Comparison of ENCODE assay signal across 8 cellular contexts in genomic region chr3:149657458-149657795, GRCh38. TPM values are rescaled to one million over a fixed set of nuclear protein-coding genes. Genes with fewer than 3 reads are reported as not detected.
A peak's percentile ranks its signal among the peaks of the same experiment; 100 is the strongest.
DNase-seq lines count a peak whose midpoint lies in the region; ATAC-seq, FAIRE-seq and TF ChIP-seq lines count a peak whose summit lies in the region.

No MANE protein-coding gene starts in this region.

- TF ChIP-seq CTCF in ascending aorta (IDR thresholded peaks at IDR 0.05) = no peak

- DNase-seq in ELR (ENCODE audit: low read depth) = peak; percentile 66
- peak in 1 of 2 donors; percentile 81 for DNase-seq in ascending aorta (ENCODE audit: low spot score in 2 of 2)
- peak; percentile 29 for DNase-seq in small intestine
- no peak for DNase-seq in NCI-H345 (lab: John Stamatoyannopoulos, UW)

- peaks cover 10 to 24% of the 10 kb centered on the region in 2 donors for H3K4me1 ChIP-seq in ascending aorta
- peaks cover 19% of the 10 kb centered on the region for H3K4me1 ChIP-seq in iPS-15b (ENCODE audit: control insufficient read depth, insufficient read depth, low read length)
- H3K4me1 ChIP-seq in small intestine (ENCODE audit: control insufficient read depth in 2 of 2, insufficient read depth in 1 of 2, low read depth in 1 of 2, low read length in 1 of 2) = peaks cover 0 to 2% of the 10 kb centered on the region in 2 donors

- H3K4me3 ChIP-seq in ascending aorta (peak overlapping the region; percentile 81 to 83), iPS-15b (ENCODE audit: low read depth, low read length) (peak overlapping the region; percentile 94), small intestine (ENCODE audit: low read depth in 1 of 2, low read length in 2 of 2) (peak overlapping the region; percentile 26 to 49)

- H3K27ac ChIP-seq in ascending aorta = peak overlapping the region; percentile 94 to 95
- H3K27ac ChIP-seq in small intestine (ENCODE audit: low read depth in 1 of 2, low read length in 1 of 2) = peak overlapping the region; percentile 1 to 83

- intact Hi-C loops in ascending aorta (cut with DNase I) = loop anchor here (5.0 to 10.0 kb wide), 5 partner anchors 60 to 643 kb away; partner anchors contain the start of gene RNF13

- ATAC-seq in HG03520 (IDR thresholded peaks at IDR 0.05; ENCODE audit: unreplicated experiment) (peak; percentile 15), HG03095 (IDR thresholded peaks at IDR 0.05; ENCODE audit: unreplicated experiment) (no peak), GM19351 (IDR thresholded peaks at IDR 0.05; ENCODE audit: unreplicated experiment) (no peak)

- peak overlapping the region; percentile 70 for H3K9ac ChIP-seq in iPS-15b (ENCODE audit: low read depth, low read length)

- H3K9me3 ChIP-seq in ascending aorta (no peaks in the 10 kb centered on the region), iPS-15b (ENCODE audit: control insufficient read depth, insufficient read depth, low read length) (no peaks in the 10 kb centered on the region), small intestine (ENCODE audit: control insufficient read depth, low read depth) (no peaks in the 10 kb centered on the region)

- H3K36me3 ChIP-seq in ascending aorta = no peaks in the 10 kb centered on the region
- H3K36me3 ChIP-seq in iPS-15b (ENCODE audit: control insufficient read depth, insufficient read depth, low read length) = no peaks in the 10 kb centered on the region
- no peaks in the 10 kb centered on the region for H3K36me3 ChIP-seq in small intestine (ENCODE audit: control insufficient read depth in 2 of 2, insufficient read depth in 2 of 2, low read length in 2 of 2)

- H3K27me3 ChIP-seq in ascending aorta (no peaks in the 10 kb centered on the region), iPS-15b (ENCODE audit: control insufficient read depth, insufficient read depth, low read length) (peaks cover 6% of the 10 kb centered on the region), small intestine (ENCODE audit: control insufficient read depth in 2 of 2, insufficient read depth in 2 of 2, low read length in 2 of 2) (peaks cover 0 to 3% of the 10 kb centered on the region in 2 donors)

- no peak for FAIRE-seq in small intestine (lab: Jason Lieb, UNC)

- WGBS in small intestine, 3 donors = 0 to 1% (median 0%) methylated on average over 21 of the region's 21 CpGs

RNA-seq across cellular contexts. Expression of gene WWTR1, which starts 0.4 kb away (rescaled TPM):
- 282 TPM for total RNA-seq in ascending aorta
- 10 to 100 TPM in 2 of 3 donors, 1 to 10 TPM in 1; 2.0 to 18.2 (median 11.9) TPM for polyA plus RNA-seq in small intestine

Comparison
In these comparisons a context has a peak if more than half of its experiments do, and no peak if none do; other contexts are left out.
1. H3K4me3 ChIP-seq: peak in every context shown above with its lines; median percentile 94 in iPS-15b; 82 in ascending aorta; 38 in small intestine.